Comparison of ENCODE assay signal across 11 cellular contexts in the genomic region with DNA sequence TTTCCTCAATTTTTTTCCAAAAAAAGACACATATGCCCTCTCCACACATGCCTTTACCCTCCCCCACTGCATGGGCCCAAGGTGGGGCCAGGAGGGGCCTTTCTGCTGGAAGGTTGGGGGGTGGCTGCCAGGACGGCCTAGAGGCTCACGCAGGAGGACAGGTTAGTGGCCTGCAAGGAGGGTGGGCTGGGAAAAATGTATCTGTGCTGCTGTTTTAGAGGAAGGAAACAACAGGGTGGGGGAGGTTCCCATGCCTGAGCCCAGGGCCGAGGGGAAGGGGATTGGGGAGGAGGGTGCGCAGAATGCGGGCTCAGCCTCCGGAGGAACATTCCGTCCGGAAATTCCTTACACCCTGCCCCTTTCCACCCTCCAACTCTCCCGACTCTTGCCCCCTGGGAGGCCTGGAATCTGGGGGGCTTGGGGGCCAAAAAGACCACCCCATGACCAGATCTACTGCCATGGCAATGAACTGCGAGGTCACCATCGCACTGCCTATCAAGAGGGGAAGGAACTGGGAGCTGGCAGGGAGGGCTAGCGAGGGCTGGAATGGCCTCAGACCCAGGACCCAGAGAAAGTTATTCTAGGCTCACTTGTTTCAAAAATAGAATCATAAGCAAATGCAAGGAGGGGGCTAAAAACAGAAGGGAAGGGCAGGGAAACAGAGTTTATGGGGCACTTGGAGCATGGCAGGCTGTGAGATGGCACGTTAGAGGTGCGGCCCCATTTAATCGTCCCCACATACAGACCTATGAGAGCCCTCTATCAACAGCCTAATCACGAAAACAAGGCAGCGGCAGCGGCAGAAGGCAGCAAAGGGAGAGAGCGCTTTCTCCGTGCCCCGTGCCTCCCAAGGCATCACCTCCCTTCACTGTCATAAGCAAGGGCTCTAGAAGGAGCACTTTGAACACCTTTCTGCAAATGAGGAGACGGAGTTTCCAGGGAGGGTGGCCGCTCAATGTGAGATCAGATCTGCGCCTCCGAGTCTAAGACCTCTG.
A peak's percentile ranks its signal among the peaks of the same experiment; 100 is the strongest.
DNase-seq lines count a peak whose midpoint lies in the region; ATAC-seq, FAIRE-seq and TF ChIP-seq lines count a peak whose summit lies in the region.
"Had no signal": no experiment of that assay in that cellular context is flagged by ENCODE, and none has a peak within 500 bp of the region (broad histone marks: within the 10 kb centered on the region; RNA-seq: fewer than 3 reads in every experiment).

No MANE protein-coding gene starts in this region.

- H3K9ac ChIP-seq in astrocyte (ENCODE audit: low read length) (no peak overlapping the region), iPS-18a (ENCODE audit: low read length) (no peak overlapping the region)

- H3K4me1 ChIP-seq in astrocyte (ENCODE audit: insufficient read depth, low read length) (peaks cover 31% of the 10 kb centered on the region), iPS-18a (ENCODE audit: control insufficient read depth, low read depth, low read length) (peaks cover 17% of the 10 kb centered on the region), pancreas (peaks cover 44 to 53% (median 53%) of the 10 kb centered on the region in 3 donors), urinary bladder (ENCODE audit: insufficient read depth) (no peaks in the 10 kb centered on the region)

- H3K36me3 ChIP-seq in astrocyte (ENCODE audit: insufficient read depth, low read length) (peaks cover 15% of the 10 kb centered on the region), iPS-18a (ENCODE audit: control insufficient read depth, low read depth, low read length) (no peaks in the 10 kb centered on the region), pancreas (peaks cover 0 to 13% (median 11%) of the 10 kb centered on the region in 3 donors), urinary bladder (ENCODE audit: insufficient read depth) (no peaks in the 10 kb centered on the region)

- no peaks in the 10 kb centered on the region for H3K27me3 ChIP-seq in astrocyte (ENCODE audit: insufficient read depth, low read length)
- H3K27me3 ChIP-seq in iPS-18a (ENCODE audit: control insufficient read depth, insufficient read depth, low read length): peaks cover 22% of the 10 kb centered on the region
- H3K27me3 ChIP-seq in pancreas: no peaks in the 10 kb centered on the region

- DNase-seq in astrocyte (ENCODE audit: low read depth) (no peak), pancreas (peak in 1 of 6 donors; percentile 23), T-helper 1 cell (no peak), left lobe of liver (ENCODE audit: low spot score) (no peak), nucleus accumbens (lab: John Stamatoyannopoulos, UW) (no peak)
- DNase-seq: activated CD8-positive, alpha-beta T cell treated with anti-CD3 and anti-CD28 coated beads for 36 hours; activated naive CD4-positive, alpha-beta T cell treated with Interleukin-2 at 50 U/mL for 16 hours; COR-L47; NCI-H345 had no signal

- H3K27ac Mint-ChIP-seq in astrocyte (ENCODE audit: unreplicated experiment): peak overlapping the region; percentile 38
- H3K27ac Mint-ChIP-seq: activated CD8-positive, alpha-beta T cell treated with anti-CD3 and anti-CD28 coated beads for 36 hours had no signal

- H3K4me3 ChIP-seq in astrocyte (ENCODE audit: insufficient read depth, low read depth, low read length): no peak overlapping the region
- H3K4me3 ChIP-seq in iPS-18a (ENCODE audit: low read length): peak overlapping the region; percentile 26
- no peak overlapping the region for H3K4me3 ChIP-seq in pancreas
- no peak overlapping the region for H3K4me3 ChIP-seq in urinary bladder (ENCODE audit: low read depth, low read length)

- intact Hi-C loops in pancreas (cut with DNase I): no loop called here

- TF ChIP-seq CTCF in astrocyte (IDR thresholded peaks at IDR 0.05; ENCODE audit: insufficient read depth, low read depth, low read length) (no peak), pancreas (IDR thresholded peaks at IDR 0.05) (no peak)

- no peak for FAIRE-seq in astrocyte (lab: Jason Lieb, UNC)
- FAIRE-seq in pancreas (lab: Jason Lieb, UNC): no peak

- peaks cover 24% of the 10 kb centered on the region for H3K36me3 Mint-ChIP-seq in astrocyte (ENCODE audit: low read depth, unreplicated experiment)

- no peak overlapping the region for H2AFZ ChIP-seq in astrocyte (ENCODE audit: low read depth, low read length)

- no peaks in the 10 kb centered on the region for H3K27me3 Mint-ChIP-seq in astrocyte (ENCODE audit: low read depth, unreplicated experiment)
- H3K27me3 Mint-ChIP-seq: activated CD8-positive, alpha-beta T cell treated with anti-CD3 and anti-CD28 coated beads for 36 hours had no signal

- H3K9me3 Mint-ChIP-seq in astrocyte (ENCODE audit: unreplicated experiment): no peaks in the 10 kb centered on the region
- H3K9me3 Mint-ChIP-seq: activated CD8-positive, alpha-beta T cell treated with anti-CD3 and anti-CD28 coated beads for 36 hours had no signal

- H3K9me3 ChIP-seq in astrocyte (ENCODE audit: insufficient read depth, low read depth, low read length) (no peaks in the 10 kb centered on the region), iPS-18a (ENCODE audit: control insufficient read depth, low read depth, low read length) (no peaks in the 10 kb centered on the region), pancreas (no peaks in the 10 kb centered on the region)

- peaks cover 97% of the 10 kb centered on the region for H3K79me2 ChIP-seq in astrocyte (ENCODE audit: insufficient read depth, low read length)

- peaks cover 68% of the 10 kb centered on the region for H4K20me1 ChIP-seq in astrocyte (ENCODE audit: insufficient read depth, low read length)

- no peak overlapping the region for H3K4me3 Mint-ChIP-seq in astrocyte (ENCODE audit: unreplicated experiment)
- H3K4me3 Mint-ChIP-seq: activated CD8-positive, alpha-beta T cell treated with anti-CD3 and anti-CD28 coated beads for 36 hours had no signal

- H3K27ac ChIP-seq in astrocyte (ENCODE audit: low read depth, low read length) (no peak overlapping the region), iPS-18a (ENCODE audit: low read length) (no peak overlapping the region), pancreas (peak overlapping the region in 3 of 4 donors; percentile 1 to 25 (median 17)), urinary bladder (ENCODE audit: low read depth) (peak overlapping the region; percentile 43)

- H3K4me1 Mint-ChIP-seq in astrocyte (ENCODE audit: low read depth, unreplicated experiment): peaks cover 69% of the 10 kb centered on the region

- 78 to 83% methylated on average over 23 to 25 of the region's 25 CpGs for WGBS in pancreas, 2 donors
- 41% methylated on average over 25 of the region's 25 CpGs for WGBS in urinary bladder

- ATAC-seq in pancreas (no peak), left lobe of liver (no peak)
- ATAC-seq: activated CD8-positive, alpha-beta T cell treated with anti-CD3 and anti-CD28 coated beads for 36 hours had no signal

- peak overlapping the region; percentile 15 for H3K4me2 ChIP-seq in astrocyte (ENCODE audit: low read length)

Comparison
In these comparisons a context has a peak if more than half of its experiments do, and no peak if none do; other contexts are left out.
1. H3K27ac ChIP-seq: peak in pancreas (3 of 4) and urinary bladder (single experiment); none in astrocyte (single experiment) and iPS-18a (single experiment).